In the genomic region with DNA sequence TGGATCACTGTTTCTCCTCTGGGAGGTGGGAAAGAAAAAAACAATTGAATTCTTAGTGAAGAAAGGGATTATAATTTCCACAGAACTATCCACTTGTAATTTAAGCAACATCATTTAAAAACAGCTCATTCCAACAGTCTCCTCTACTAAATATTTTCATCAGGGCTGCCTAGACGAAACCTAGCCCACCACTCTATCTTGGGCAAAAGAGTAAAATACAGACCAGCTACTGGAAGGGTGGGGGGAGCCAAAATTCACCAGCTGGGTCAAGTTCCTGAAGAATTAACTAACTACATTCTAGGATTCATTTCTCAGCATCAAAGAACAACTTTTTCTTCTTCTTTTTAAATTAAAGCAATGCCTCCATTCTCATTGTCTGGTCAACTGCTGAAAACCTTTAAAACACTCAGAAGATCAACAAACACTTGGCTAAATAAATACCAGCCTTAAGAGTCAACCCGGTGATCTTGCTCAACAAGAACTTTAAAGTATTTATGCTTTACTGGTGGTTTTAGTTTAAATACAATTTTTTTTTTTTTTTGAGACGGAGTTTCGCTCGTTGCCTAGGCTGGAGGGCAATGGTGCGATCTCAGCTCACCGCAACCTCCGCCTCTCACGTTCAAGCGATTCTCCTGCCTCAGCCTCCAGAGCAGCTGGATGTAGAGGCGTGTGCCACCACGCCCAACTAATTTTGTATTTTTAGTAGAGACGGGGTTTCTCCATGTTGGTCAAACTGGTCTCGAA, we compare ENCODE assay signal across 16 cellular contexts. TPM values are rescaled to one million over a fixed set of nuclear protein-coding genes. Genes with fewer than 3 reads are reported as not detected.
DNase-seq lines count a peak whose midpoint lies in the region; ATAC-seq and TF ChIP-seq lines count a peak whose summit lies in the region.
"Had no signal": no experiment of that assay in that cellular context is flagged by ENCODE, and none has a peak within 500 bp of the region (broad histone marks: within the 10 kb centered on the region; RNA-seq: fewer than 3 reads in every experiment).

No MANE protein-coding gene starts in this region.

- H3K79me2 ChIP-seq in neural progenitor cell (ENCODE audit: low read depth): peaks cover 100% of the 10 kb centered on the region

- H3K36me3 ChIP-seq in SK-N-MC (ENCODE audit: insufficient read depth, low read length) (peaks cover 72% of the 10 kb centered on the region), adrenal gland (replicated peaks in 1 of 2) (peaks cover 0 to 16% of the 10 kb centered on the region in 2 donors), neural progenitor cell (peaks cover 20% of the 10 kb centered on the region)

- no peak overlapping the region for H3K4me2 ChIP-seq in neural progenitor cell

- H3K4me3 ChIP-seq in SK-N-MC: peak overlapping the region; percentile 4; the same call in 1 of the 2 replicates
- no peak overlapping the region for H3K4me3 ChIP-seq in adrenal gland
- H3K4me3 ChIP-seq in neural progenitor cell: no peak overlapping the region
- H3K4me3 ChIP-seq: esophagus squamous epithelium, right atrium auricular region, vagina had no signal

- no peak for ATAC-seq in activated CD8-positive, alpha-beta T cell treated with anti-CD3 and anti-CD28 coated beads for 36 hours
- ATAC-seq in activated CD8-positive, alpha-beta T cell treated with anti-CD3 and anti-CD28 coated beads, Interleukin-2, amount 10 ng/mL, durations not matched to agents 7 days and 5 days: no peak
- ATAC-seq in omental fat pad (ENCODE audit: low FRiP score): no peak

- H3K9me3 ChIP-seq in SK-N-MC (ENCODE audit: low read depth, low read length) (no peaks in the 10 kb centered on the region), adrenal gland (replicated peaks in 1 of 3) (no peaks in the 10 kb centered on the region), neural progenitor cell (ENCODE audit: low read depth) (no peaks in the 10 kb centered on the region)
- H3K9me3 ChIP-seq: esophagus squamous epithelium, right atrium auricular region, vagina had no signal

- no peak for TF ChIP-seq POLR2A in adrenal gland (IDR thresholded peaks at IDR 0.05)

- 93 to 96% (median 95%) methylated on average over 14 of the region's 14 CpGs for WGBS in adrenal gland, 4 donors

- peak overlapping the region; percentile 56 for H3K27ac Mint-ChIP-seq in activated CD8-positive, alpha-beta T cell treated with anti-CD3 and anti-CD28 coated beads for 36 hours
- no peak overlapping the region for H3K27ac Mint-ChIP-seq in activated CD8-positive, alpha-beta T cell treated with anti-CD3 and anti-CD28 coated beads, Interleukin-2, amount 10 ng/mL, durations not matched to agents 7 days and 5 days
- H3K27ac Mint-ChIP-seq in progenitor cell of endocrine pancreas (peak overlapping the region; percentile 59), neural progenitor cell (no peak overlapping the region)

- H3K9ac ChIP-seq in SK-N-MC (ENCODE audit: insufficient read length) (peak overlapping the region; percentile 15), neural progenitor cell (no peak overlapping the region)

- peaks cover 98% of the 10 kb centered on the region for H4K20me1 ChIP-seq in neural progenitor cell (ENCODE audit: low read depth)

- no peak for TF ChIP-seq CTCF in activated CD8-positive, alpha-beta T cell treated with anti-CD3 and anti-CD28 coated beads for 36 hours (IDR thresholded peaks at IDR 0.05)
- TF ChIP-seq CTCF in progenitor cell of endocrine pancreas (IDR thresholded peaks at IDR 0.05; ENCODE audit: unreplicated experiment) (no peak), adrenal gland (IDR thresholded peaks at IDR 0.05) (no peak), omental fat pad (IDR thresholded peaks at IDR 0.05) (no peak), neural progenitor cell (IDR thresholded peaks at IDR 0.05) (no peak)

- no peaks in the 10 kb centered on the region for H3K27me3 ChIP-seq in adrenal gland
- no peaks in the 10 kb centered on the region for H3K27me3 ChIP-seq in neural progenitor cell
- H3K27me3 ChIP-seq: esophagus squamous epithelium, right atrium auricular region, vagina had no signal

- H3K4me3 Mint-ChIP-seq in activated CD8-positive, alpha-beta T cell treated with anti-CD3 and anti-CD28 coated beads for 36 hours: no peak overlapping the region
- H3K4me3 Mint-ChIP-seq in activated CD8-positive, alpha-beta T cell treated with anti-CD3 and anti-CD28 coated beads, Interleukin-2, amount 10 ng/mL, durations not matched to agents 7 days and 5 days: no peak overlapping the region
- no peak overlapping the region for H3K4me3 Mint-ChIP-seq in progenitor cell of endocrine pancreas (ENCODE audit: low read depth)
- H3K4me3 Mint-ChIP-seq in neural progenitor cell: no peak overlapping the region

- intact Hi-C loops in activated CD8-positive, alpha-beta T cell treated with anti-CD3 and anti-CD28 coated beads for 36 hours (cut with micrococcal nuclease): no loop called here
- intact Hi-C loops in adrenal gland (cut with DNase I): no loop called here

- peaks cover 60% of the 10 kb centered on the region for H3K36me3 Mint-ChIP-seq in activated CD8-positive, alpha-beta T cell treated with anti-CD3 and anti-CD28 coated beads for 36 hours (ENCODE audit: low read depth)
- H3K36me3 Mint-ChIP-seq in activated CD8-positive, alpha-beta T cell treated with anti-CD3 and anti-CD28 coated beads, Interleukin-2, amount 10 ng/mL, durations not matched to agents 7 days and 5 days (ENCODE audit: low read depth): peaks cover 63% of the 10 kb centered on the region
- H3K36me3 Mint-ChIP-seq in progenitor cell of endocrine pancreas (ENCODE audit: insufficient read depth) (peaks cover 31% of the 10 kb centered on the region), neural progenitor cell (peaks cover 61% of the 10 kb centered on the region)

- no peak for DNase-seq in activated CD8-positive, alpha-beta T cell treated with anti-CD3 and anti-CD28 coated beads for 36 hours
- DNase-seq in activated CD8-positive, alpha-beta T cell treated with anti-CD3 and anti-CD28 coated beads, Interleukin-2, amount 10 ng/mL, durations not matched to agents 7 days and 5 days: no peak
- DNase-seq in SK-N-MC (ENCODE audit: low read depth, low spot score) (no peak), fibroblast of peridontal ligament (ENCODE audit: extremely low read depth) (peak; percentile 90), progenitor cell of endocrine pancreas (ENCODE audit: low spot score, unreplicated experiment) (no peak), adrenal gland (no peak), omental fat pad (ENCODE audit: low spot score) (no peak), neural progenitor cell (ENCODE audit: low spot score) (no peak)
- DNase-seq: ACHN; activated CD4-positive, alpha-beta T cell treated with anti-CD3 and anti-CD28 coated beads, Interleukin-2, amount 50 U/mL, for 4 hours; anterior cingulate cortex; esophagus squamous epithelium; H7; NCI-H774 had no signal

- CTCF ChIA-PET in activated CD8-positive, alpha-beta T cell treated with anti-CD3 and anti-CD28 coated beads for 36 hours (lab: Charles Lee): interaction anchor here (1.0 kb wide), 2 partner anchors 18 to 25 kb away, joined by 3 to 4 read pairs; a partner anchor contains a TSS
- CTCF ChIA-PET in activated CD8-positive, alpha-beta T cell treated with anti-CD3 and anti-CD28 coated beads, Interleukin-2, amount 10 ng/mL, durations not matched to agents 7 days and 5 days (lab: Charles Lee): interaction anchor here (0.7 to 1.1 kb wide), 4 partner anchors 13 to 88 kb away, joined by 3 to 5 read pairs (median 4); no protein-coding TSS in a partner anchor

- H3K27me3 Mint-ChIP-seq in activated CD8-positive, alpha-beta T cell treated with anti-CD3 and anti-CD28 coated beads for 36 hours: no peaks in the 10 kb centered on the region
- no peaks in the 10 kb centered on the region for H3K27me3 Mint-ChIP-seq in activated CD8-positive, alpha-beta T cell treated with anti-CD3 and anti-CD28 coated beads, Interleukin-2, amount 10 ng/mL, durations not matched to agents 7 days and 5 days (ENCODE audit: low read depth)
- H3K27me3 Mint-ChIP-seq in progenitor cell of endocrine pancreas (no peaks in the 10 kb centered on the region), neural progenitor cell (ENCODE audit: insufficient read depth, low read depth) (no peaks in the 10 kb centered on the region)

- no peak overlapping the region for H2AFZ ChIP-seq in neural progenitor cell (replicated peaks)

- H3K27ac ChIP-seq in SK-N-MC (peak overlapping the region; percentile 51), adrenal gland (no peak overlapping the region), neural progenitor cell (no peak overlapping the region)
- H3K27ac ChIP-seq: right atrium auricular region, vagina had no signal

- peaks cover 81% of the 10 kb centered on the region for H3K4me1 Mint-ChIP-seq in activated CD8-positive, alpha-beta T cell treated with anti-CD3 and anti-CD28 coated beads for 36 hours (ENCODE audit: low read depth)
- H3K4me1 Mint-ChIP-seq in activated CD8-positive, alpha-beta T cell treated with anti-CD3 and anti-CD28 coated beads, Interleukin-2, amount 10 ng/mL, durations not matched to agents 7 days and 5 days (ENCODE audit: low read depth): peaks cover 56% of the 10 kb centered on the region
- peaks cover 35% of the 10 kb centered on the region for H3K4me1 Mint-ChIP-seq in progenitor cell of endocrine pancreas (ENCODE audit: low read depth)
- H3K4me1 Mint-ChIP-seq in neural progenitor cell: peaks cover 8% of the 10 kb centered on the region

- H3K4me1 ChIP-seq in adrenal gland (replicated peaks in 1 of 2): peaks cover 15 to 66% of the 10 kb centered on the region in 2 donors
- peaks cover 21% of the 10 kb centered on the region for H3K4me1 ChIP-seq in neural progenitor cell

- peaks cover 20% of the 10 kb centered on the region for H3F3A ChIP-seq in neural progenitor cell (ENCODE audit: low read depth)

- H3K9me3 Mint-ChIP-seq in activated CD8-positive, alpha-beta T cell treated with anti-CD3 and anti-CD28 coated beads for 36 hours: no peaks in the 10 kb centered on the region
- no peaks in the 10 kb centered on the region for H3K9me3 Mint-ChIP-seq in activated CD8-positive, alpha-beta T cell treated with anti-CD3 and anti-CD28 coated beads, Interleukin-2, amount 10 ng/mL, durations not matched to agents 7 days and 5 days (ENCODE audit: insufficient read depth)
- H3K9me3 Mint-ChIP-seq in progenitor cell of endocrine pancreas (ENCODE audit: low read depth): no peaks in the 10 kb centered on the region
- H3K9me3 Mint-ChIP-seq in neural progenitor cell: no peaks in the 10 kb centered on the region

- POLR2A ChIA-PET in activated CD8-positive, alpha-beta T cell treated with anti-CD3 and anti-CD28 coated beads for 36 hours (lab: Charles Lee): interaction anchor here (1.8 kb wide), 1 partner anchor 25 kb away, joined by 4 read pairs; a partner anchor contains a TSS
- POLR2A ChIA-PET in activated CD8-positive, alpha-beta T cell treated with anti-CD3 and anti-CD28 coated beads, Interleukin-2, amount 10 ng/mL, durations not matched to agents 7 days and 5 days (lab: Charles Lee): no interaction called here

RNA-seq across cellular contexts. Expression of a gene that starts 25.2 kb away (rescaled TPM):
- 10 to 100 TPM; 54.4 to 55.3 TPM for total RNA-seq in activated CD8-positive, alpha-beta T cell treated with anti-CD3 and anti-CD28 coated beads for 36 hours
- 10 to 100 TPM; 80.5 to 82.8 TPM for total RNA-seq in activated CD8-positive, alpha-beta T cell treated with anti-CD3 and anti-CD28 coated beads, Interleukin-2, amount 10 ng/mL, durations not matched to agents 7 days and 5 days
- 173 and 174 TPM in 2 replicates for total RNA-seq in progenitor cell of endocrine pancreas
- total RNA-seq in adrenal gland: 10 to 100 TPM; 27.1 to 81.2 (median 67.5) TPM
- polyA plus RNA-seq in adrenal gland: 10 to 100 TPM; 23.2 to 34.3 (median 32.1) TPM
- 100 to 1,000 TPM in 1 of 4 donors, 10 to 100 TPM in 3; 48.9 to 109 (median 57.4) TPM for total RNA-seq in omental fat pad
- total RNA-seq in neural progenitor cell (ENCODE audit: low replicate concordance): 114 and 136 TPM in 2 replicates

Comparison
In these comparisons a context has a peak if more than half of its experiments do, and no peak if none do; other contexts are left out.
1. H3K27ac Mint-ChIP-seq: peak in activated CD8-positive, alpha-beta T cell treated with anti-CD3 and anti-CD28 coated beads for 36 hours (single experiment) and progenitor cell of endocrine pancreas (single experiment); none in activated CD8-positive, alpha-beta T cell treated with anti-CD3 and anti-CD28 coated beads, Interleukin-2, amount 10 ng/mL, durations not matched to agents 7 days and 5 days (single experiment) and neural progenitor cell (single experiment).